In the genomic region with DNA sequence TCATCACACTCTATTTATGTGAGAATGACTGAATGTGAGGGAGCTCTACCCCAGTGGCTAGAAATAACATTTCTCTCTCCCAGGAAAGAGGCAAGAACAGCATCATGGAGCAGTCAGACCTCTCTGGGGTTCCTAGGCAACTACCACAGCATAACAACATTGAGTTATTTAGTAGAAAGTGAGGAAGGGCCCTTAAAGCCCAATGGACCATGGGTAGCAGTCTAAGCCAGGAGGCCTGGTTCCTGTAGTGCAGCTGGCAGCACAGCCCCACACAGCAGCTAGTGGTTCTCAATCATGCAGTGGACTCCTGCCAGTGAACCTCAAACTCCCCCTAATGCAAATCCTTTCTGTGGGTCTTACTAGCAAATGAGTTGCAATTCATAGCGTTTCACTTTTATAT, we compare ENCODE assay signal across 9 cellular contexts. TPM values are rescaled to one million over a fixed set of nuclear protein-coding genes. Genes with fewer than 3 reads are reported as not detected.
A peak's percentile ranks its signal among the peaks of the same experiment; 100 is the strongest.
DNase-seq lines count a peak whose midpoint lies in the region; ATAC-seq lines count a peak whose summit lies in the region.
"Had no signal": no experiment of that assay in that cellular context is flagged by ENCODE, and none has a peak within 500 bp of the region (broad histone marks: within the 10 kb centered on the region; RNA-seq: fewer than 3 reads in every experiment).

No MANE protein-coding gene starts in this region.

- peak overlapping the region; percentile 83 for H3K27ac Mint-ChIP-seq in T-helper 17 cell

- peak; percentile 9 for DNase-seq in activated naive CD4-positive, alpha-beta T cell treated with Interleukin-2 at 50 U/mL for 16 hours
- DNase-seq in activated naive CD4-positive, alpha-beta T cell (lab: John Stamatoyannopoulos, UW), result no peak
- DNase-seq in T-helper 17 cell, result peak in 2 of 3 donors; percentile 9 to 13
- DNase-seq in effector CD4-positive, alpha-beta T cell, result peak; percentile 4
- DNase-seq in stimulated activated naive CD8-positive, alpha-beta T cell treated with anti-CD3 and anti-CD28 coated beads, Interleukin-15, Interleukin-2, amounts not matched to agents 100 U/mL and 50 U/mL, for 24 hours, result peak; percentile 32
- no peak for DNase-seq in C1 segment of cervical spinal cord (lab: John Stamatoyannopoulos, UW)
- no peak for DNase-seq in activated effector memory CD4-positive, alpha-beta T cell treated with Interleukin-2 at 50 U/mL for 16 hours
- no peak for DNase-seq in cerebellar nuclear complex (lab: John Stamatoyannopoulos, UW)
- DNase-seq: midbrain had no signal

- no peaks in the 10 kb centered on the region for H3K9me3 ChIP-seq in T-helper 17 cell (ENCODE audit: control insufficient read depth, low read length, poor library complexity, severe bottlenecking)

- H3K4me1 Mint-ChIP-seq in T-helper 17 cell, result peaks cover 38% of the 10 kb centered on the region

- peak overlapping the region; percentile 9 for H3K4me3 Mint-ChIP-seq in T-helper 17 cell

- H3K27me3 Mint-ChIP-seq in T-helper 17 cell, result no peaks in the 10 kb centered on the region

- no peaks in the 10 kb centered on the region for H3K36me3 Mint-ChIP-seq in T-helper 17 cell (ENCODE audit: low read depth)

- ATAC-seq in T-helper 17 cell, result peak; percentile 86
- peak; percentile 85 for ATAC-seq in stimulated activated naive CD8-positive, alpha-beta T cell treated with anti-CD3 and anti-CD28 coated beads, Interleukin-15, Interleukin-2, amounts not matched to agents 100 U/mL and 50 U/mL, for 24 hours

RNA-seq across cellular contexts. Expression of a gene that starts 55.3 kb away (rescaled TPM):
- 1 to 10 TPM; 4.5 to 8.3 TPM for total RNA-seq in T-helper 17 cell

Comparison
In these comparisons a context has a peak if more than half of its experiments do, and no peak if none do; other contexts are left out.
1. DNase-seq: peak in activated naive CD4-positive, alpha-beta T cell treated with Interleukin-2 at 50 U/mL for 16 hours (single experiment), T-helper 17 cell (2 of 3), effector CD4-positive, alpha-beta T cell (single experiment) and stimulated activated naive CD8-positive, alpha-beta T cell treated with anti-CD3 and anti-CD28 coated beads, Interleukin-15, Interleukin-2, amounts not matched to agents 100 U/mL and 50 U/mL, for 24 hours (single experiment); none in activated naive CD4-positive, alpha-beta T cell (0 of 4), C1 segment of cervical spinal cord (0 of 14), activated effector memory CD4-positive, alpha-beta T cell treated with Interleukin-2 at 50 U/mL for 16 hours (single experiment) and cerebellar nuclear complex (0 of 2).